Comparison of ENCODE assay signal across 14 cellular contexts in genomic region chr2:36659872-36660312, GRCh38. TPM values are rescaled to one million over a fixed set of nuclear protein-coding genes. Genes with fewer than 3 reads are reported as not detected.
A peak's percentile ranks its signal among the peaks of the same experiment; 100 is the strongest.
DNase-seq lines count a peak whose midpoint lies in the region; ATAC-seq and TF ChIP-seq lines count a peak whose summit lies in the region.
"Had no signal": no experiment of that assay in that cellular context is flagged by ENCODE, and none has a peak within 500 bp of the region (broad histone marks: within the 10 kb centered on the region; RNA-seq: fewer than 3 reads in every experiment).

No MANE protein-coding gene starts in this region.

- CTCF ChIA-PET in activated CD8-positive, alpha-beta memory T cell treated with anti-CD3 and anti-CD28 coated beads, Interleukin-2, amount 10 ng/mL, durations not matched to agents 7 days and 5 days (lab: Charles Lee), result no interaction called here

- peak; percentile 23 for DNase-seq in EL
- DNase-seq in epithelial cell of esophagus (ENCODE audit: low read depth), result peak; percentile 26
- DNase-seq in HuH-7 (ENCODE audit: low spot score), result no peak
- DNase-seq in activated CD8-positive, alpha-beta memory T cell treated with anti-CD3 and anti-CD28 coated beads, Interleukin-2, amount 10 ng/mL, durations not matched to agents 7 days and 5 days, result no peak
- DNase-seq in activated T-cell treated with anti-CD3 and anti-CD28 coated beads, Interleukin-2, amount 50 U/mL, for 24 hours, result no peak
- DNase-seq in SIG-M5 treated with dmso at 0.1 percent for 504 hours (lab: John Stamatoyannopoulos, UW; ENCODE audit: unreplicated experiment), result no peak
- DNase-seq: BE2C; heart right ventricle; NCI-H524; pancreas; stimulated activated CD4-positive, alpha-beta T cell treated with anti-CD3 and anti-CD28 coated beads, Interleukin-1b, Interleukin-23, amount 100 ng/mL, for 48 hours; stomach had no signal

- H3K4me1 Mint-ChIP-seq in activated CD8-positive, alpha-beta memory T cell treated with anti-CD3 and anti-CD28 coated beads, Interleukin-2, amount 10 ng/mL, durations not matched to agents 7 days and 5 days, result no peaks in the 10 kb centered on the region
- peaks cover 2% of the 10 kb centered on the region for H3K4me1 Mint-ChIP-seq in activated T-cell treated with anti-CD3 and anti-CD28 coated beads, Interleukin-2, amount 50 U/mL, for 24 hours (ENCODE audit: low read depth)

- H3K27me3 Mint-ChIP-seq in activated CD8-positive, alpha-beta memory T cell treated with anti-CD3 and anti-CD28 coated beads, Interleukin-2, amount 10 ng/mL, durations not matched to agents 7 days and 5 days, result peaks cover 4% of the 10 kb centered on the region
- H3K27me3 Mint-ChIP-seq in activated T-cell treated with anti-CD3 and anti-CD28 coated beads, Interleukin-2, amount 50 U/mL, for 24 hours, result no peaks in the 10 kb centered on the region

- no peaks in the 10 kb centered on the region for H3K9me3 Mint-ChIP-seq in activated CD8-positive, alpha-beta memory T cell treated with anti-CD3 and anti-CD28 coated beads, Interleukin-2, amount 10 ng/mL, durations not matched to agents 7 days and 5 days (ENCODE audit: low read depth)
- no peaks in the 10 kb centered on the region for H3K9me3 Mint-ChIP-seq in activated T-cell treated with anti-CD3 and anti-CD28 coated beads, Interleukin-2, amount 50 U/mL, for 24 hours

- ATAC-seq in GM21528 (IDR thresholded peaks at IDR 0.05; ENCODE audit: low FRiP score, unreplicated experiment) (peak; percentile 53), HG03378 (IDR thresholded peaks at IDR 0.05; ENCODE audit: unreplicated experiment) (peak; percentile 76)
- ATAC-seq in activated CD8-positive, alpha-beta memory T cell treated with anti-CD3 and anti-CD28 coated beads, Interleukin-2, amount 10 ng/mL, durations not matched to agents 7 days and 5 days, result no peak
- ATAC-seq: heart right ventricle, pancreas had no signal

- no peak overlapping the region for H3K4me3 Mint-ChIP-seq in activated CD8-positive, alpha-beta memory T cell treated with anti-CD3 and anti-CD28 coated beads, Interleukin-2, amount 10 ng/mL, durations not matched to agents 7 days and 5 days
- no peak overlapping the region for H3K4me3 Mint-ChIP-seq in activated T-cell treated with anti-CD3 and anti-CD28 coated beads, Interleukin-2, amount 50 U/mL, for 24 hours

- no peak overlapping the region for H3K27ac Mint-ChIP-seq in activated CD8-positive, alpha-beta memory T cell treated with anti-CD3 and anti-CD28 coated beads, Interleukin-2, amount 10 ng/mL, durations not matched to agents 7 days and 5 days
- H3K27ac Mint-ChIP-seq in activated T-cell treated with anti-CD3 and anti-CD28 coated beads, Interleukin-2, amount 50 U/mL, for 24 hours, result no peak overlapping the region

- H3K4me3 ChIP-seq in epithelial cell of esophagus (ENCODE audit: low read length), result no peak overlapping the region
- H3K4me3 ChIP-seq: heart right ventricle, pancreas, stomach had no signal

- TF ChIP-seq CTCF in epithelial cell of esophagus (IDR thresholded peaks at IDR 0.05; ENCODE audit: insufficient read depth, low read depth, low read length, missing control alignments), result no peak

- H3K36me3 Mint-ChIP-seq in activated CD8-positive, alpha-beta memory T cell treated with anti-CD3 and anti-CD28 coated beads, Interleukin-2, amount 10 ng/mL, durations not matched to agents 7 days and 5 days, result no peaks in the 10 kb centered on the region
- no peaks in the 10 kb centered on the region for H3K36me3 Mint-ChIP-seq in activated T-cell treated with anti-CD3 and anti-CD28 coated beads, Interleukin-2, amount 50 U/mL, for 24 hours (ENCODE audit: low read depth)

RNA-seq across cellular contexts. Expression of gene VIT, which starts 36.6 kb away (rescaled TPM):
- total RNA-seq in activated CD8-positive, alpha-beta memory T cell treated with anti-CD3 and anti-CD28 coated beads, Interleukin-2, amount 10 ng/mL, durations not matched to agents 7 days and 5 days, result not detected

Comparison
In these comparisons a context has a peak if more than half of its experiments do, and no peak if none do; other contexts are left out.
1. DNase-seq: peak in EL (single experiment) and epithelial cell of esophagus (single experiment); none in HuH-7 (single experiment), activated CD8-positive, alpha-beta memory T cell treated with anti-CD3 and anti-CD28 coated beads, Interleukin-2, amount 10 ng/mL, durations not matched to agents 7 days and 5 days (single experiment), activated T-cell treated with anti-CD3 and anti-CD28 coated beads, Interleukin-2, amount 50 U/mL, for 24 hours (single experiment) and SIG-M5 treated with dmso at 0.1 percent for 504 hours (single experiment).